31 cellular contexts compared by ENCODE assay signal in genomic region chr15:46232471-46232870, GRCh38.
"Had no signal": no experiment of that assay in that cellular context is flagged by ENCODE, and none has a peak within 500 bp of the region (broad histone marks: within the 10 kb centered on the region; RNA-seq: fewer than 3 reads in every experiment).

No MANE protein-coding gene starts in this region.

- ATAC-seq: activated CD8-positive, alpha-beta T cell treated with anti-CD3 and anti-CD28 coated beads for 36 hours; activated naive CD4-positive, alpha-beta T cell treated with anti-CD3 and anti-CD28 coated beads, Interleukin-2, amount 50 U/mL, for 72 hours; activated T-cell treated with anti-CD3 and anti-CD28 coated beads, Interleukin-2, amount 50 U/mL, for 4 hours; activated T-cell treated with anti-CD3 and anti-CD28 coated beads, Interleukin-2, amount 50 U/mL, for 72 hours; activated T-helper 17 cell treated with anti-CD3 and anti-CD28 coated beads, Interleukin-2, amount 50 U/mL, for 72 hours; body of pancreas had no signal

- H3K27ac ChIP-seq: adrenal gland, body of pancreas, brain microvascular endothelial cell, breast epithelium, VCaP had no signal

- H3K36me3 ChIP-seq: adrenal gland, brain microvascular endothelial cell, breast epithelium had no signal

- H3K4me3 ChIP-seq: adrenal gland, body of pancreas, breast epithelium had no signal

- H3K27me3 ChIP-seq: body of pancreas, brain microvascular endothelial cell, breast epithelium had no signal

- H3K9me3 ChIP-seq: adrenal gland, body of pancreas, breast epithelium had no signal

- DNase-seq: activated B cell treated with CpG ODN at 0.5 μM for 24 hours; activated CD4-positive, alpha-beta memory T cell treated with anti-CD3 and anti-CD28 coated beads for 36 hours; activated CD4-positive, alpha-beta T cell treated with anti-CD3 and anti-CD28 coated beads for 4 hours; activated CD4-positive, alpha-beta T cell treated with anti-CD3 and anti-CD28 coated beads, Interleukin-2, amount 10 ng/mL, durations not matched to agents 24 days and 14 days; activated CD4-positive, alpha-beta T cell treated with anti-CD3 and anti-CD28 coated beads, Interleukin-2, amount 50 U/mL, for 1 hour; activated CD4-positive, alpha-beta T cell treated with anti-CD3 and anti-CD28 coated beads, Interleukin-2, amount 50 U/mL, for 4 hours; activated CD4-positive, CD25-positive, alpha-beta regulatory T cell treated with anti-CD3 and anti-CD28 coated beads, Interleukin-2, amount 50 U/mL, for 72 hours; activated CD8-positive, alpha-beta memory T cell treated with anti-CD3 and anti-CD28 coated beads, Interleukin-2, amount 50 U/mL, for 4 hours; activated CD8-positive, alpha-beta T cell treated with anti-CD3 and anti-CD28 coated beads for 36 hours; activated effector memory CD4-positive, alpha-beta T cell treated with anti-CD3 and anti-CD28 coated beads, Interleukin-2, amount 50 U/mL, for 16 hours; activated gamma-delta T cell treated with Interleukin-2 at 50 U/mL for 16 hours; activated naive CD4-positive, alpha-beta T cell; activated naive CD4-positive, alpha-beta T cell treated with anti-CD3 and anti-CD28 coated beads for 36 hours; activated naive CD4-positive, alpha-beta T cell treated with anti-CD3 and anti-CD28 coated beads, Interleukin-2, amount 50 U/mL, for 16 hours; activated naive CD8-positive, alpha-beta T cell treated with anti-CD3 and anti-CD28 coated beads for 36 hours; activated T-cell treated with anti-CD3 and anti-CD28 coated beads for 4 hours; activated T-cell treated with anti-CD3 and anti-CD28 coated beads, Interleukin-2, amount 50 U/mL, for 1 hour; activated T-cell treated with anti-CD3 and anti-CD28 coated beads, Interleukin-2, amount 50 U/mL, for 4 hours; activated T-cell treated with anti-CD3 and anti-CD28 coated beads, Interleukin-2, amount 50 U/mL, for 72 hours; adrenal gland; amniotic stem cell; aorta; body of pancreas; brain microvascular endothelial cell; central memory CD4-positive, alpha-beta T cell; T-helper 2 cell; T-helper 9 cell had no signal

- H3K4me1 ChIP-seq: adrenal gland, body of pancreas, breast epithelium had no signal
